ENCODE assay signal across 11 cellular contexts in genomic region chr1:223775054-223775453, GRCh38.
DNase-seq lines count a peak whose midpoint lies in the region; ATAC-seq and TF ChIP-seq lines count a peak whose summit lies in the region.
"Had no signal": no experiment of that assay in that cellular context is flagged by ENCODE, and none has a peak within 500 bp of the region (broad histone marks: within the 10 kb centered on the region; RNA-seq: fewer than 3 reads in every experiment).

No MANE protein-coding gene starts in this region.

- TF ChIP-seq CTCF in fibroblast of pulmonary artery (IDR thresholded peaks at IDR 0.05; ENCODE audit: low read length, missing control alignments), result no peak

- no peaks in the 10 kb centered on the region for H3K9me3 Mint-ChIP-seq in activated CD4-positive, alpha-beta T cell treated with anti-CD3 and anti-CD28 coated beads for 36 hours (ENCODE audit: low read depth)
- H3K9me3 Mint-ChIP-seq in activated naive CD8-positive, alpha-beta T cell (ENCODE audit: low read depth), result no peaks in the 10 kb centered on the region
- no peaks in the 10 kb centered on the region for H3K9me3 Mint-ChIP-seq in stimulated activated memory B cell treated with anti-CD40 and anti-IgM and Interleukin-4, amounts not matched to agents 10 μg/mL and 1 μg/mL and 100 μg/mL, for 72 hours
- H3K9me3 Mint-ChIP-seq: activated naive CD4-positive, alpha-beta T cell treated with anti-CD3 and anti-CD28 coated beads, Interleukin-2, amount 50 U/mL, for 72 hours had no signal

- H3K27me3 Mint-ChIP-seq in activated CD4-positive, alpha-beta T cell treated with anti-CD3 and anti-CD28 coated beads for 36 hours, result no peaks in the 10 kb centered on the region
- no peaks in the 10 kb centered on the region for H3K27me3 Mint-ChIP-seq in activated naive CD8-positive, alpha-beta T cell
- no peaks in the 10 kb centered on the region for H3K27me3 Mint-ChIP-seq in stimulated activated memory B cell treated with anti-CD40 and anti-IgM and Interleukin-4, amounts not matched to agents 10 μg/mL and 1 μg/mL and 100 μg/mL, for 72 hours

- H3K36me3 Mint-ChIP-seq in activated CD4-positive, alpha-beta T cell treated with anti-CD3 and anti-CD28 coated beads for 36 hours (ENCODE audit: low read depth), result peaks cover 60% of the 10 kb centered on the region
- peaks cover 21% of the 10 kb centered on the region for H3K36me3 Mint-ChIP-seq in activated naive CD8-positive, alpha-beta T cell
- peaks cover 65% of the 10 kb centered on the region for H3K36me3 Mint-ChIP-seq in stimulated activated memory B cell treated with anti-CD40 and anti-IgM and Interleukin-4, amounts not matched to agents 10 μg/mL and 1 μg/mL and 100 μg/mL, for 72 hours

- peak overlapping the region; percentile 20 for H3K27ac Mint-ChIP-seq in activated CD4-positive, alpha-beta T cell treated with anti-CD3 and anti-CD28 coated beads for 36 hours
- H3K27ac Mint-ChIP-seq in activated naive CD8-positive, alpha-beta T cell, result peak overlapping the region; percentile 87
- peak overlapping the region; percentile 64 for H3K27ac Mint-ChIP-seq in stimulated activated memory B cell treated with anti-CD40 and anti-IgM and Interleukin-4, amounts not matched to agents 10 μg/mL and 1 μg/mL and 100 μg/mL, for 72 hours

- H3K4me3 ChIP-seq in fibroblast of pulmonary artery (replicated peaks; ENCODE audit: low read depth, low read length), result no peak overlapping the region

- CTCF ChIA-PET in activated CD4-positive, alpha-beta T cell treated with anti-CD3 and anti-CD28 coated beads for 36 hours (lab: Charles Lee), result interaction anchor here (1.0 to 2.3 kb wide), 4 partner anchors 9 to 57 kb away, joined by 3 to 9 read pairs (median 4); no protein-coding TSS in a partner anchor

- DNase-seq in activated CD4-positive, alpha-beta T cell treated with anti-CD3 and anti-CD28 coated beads for 36 hours, result no peak
- DNase-seq in activated CD4-positive, alpha-beta T cell treated with anti-CD3 and anti-CD28 coated beads for 4 hours, result no peak
- DNase-seq in fibroblast of pulmonary artery (ENCODE audit: low read depth), result peak; percentile 75
- no peak for DNase-seq in effector CD8-positive, alpha-beta T cell (lab: John Stamatoyannopoulos, UW)
- DNase-seq: 8988T; activated CD4-positive, alpha-beta T cell treated with anti-CD3 and anti-CD28 coated beads, Interleukin-2, amount 50 U/mL, for 48 hours had no signal

- POLR2A ChIA-PET in activated CD4-positive, alpha-beta T cell treated with anti-CD3 and anti-CD28 coated beads for 36 hours (lab: Charles Lee), result interaction anchor here (0.9 kb wide), 1 partner anchor 26 kb away, joined by 3 read pairs; no protein-coding TSS in a partner anchor

- H3K4me1 Mint-ChIP-seq in activated CD4-positive, alpha-beta T cell treated with anti-CD3 and anti-CD28 coated beads for 36 hours, result peaks cover 46% of the 10 kb centered on the region
- peaks cover 27% of the 10 kb centered on the region for H3K4me1 Mint-ChIP-seq in activated naive CD8-positive, alpha-beta T cell (ENCODE audit: low read depth)
- H3K4me1 Mint-ChIP-seq in stimulated activated memory B cell treated with anti-CD40 and anti-IgM and Interleukin-4, amounts not matched to agents 10 μg/mL and 1 μg/mL and 100 μg/mL, for 72 hours, result peaks cover 32% of the 10 kb centered on the region

- ATAC-seq in activated CD4-positive, alpha-beta T cell treated with anti-CD3 and anti-CD28 coated beads for 36 hours, result no peak
- no peak for ATAC-seq in stimulated activated memory B cell treated with anti-CD40 and anti-IgM and Interleukin-4, amounts not matched to agents 10 μg/mL and 1 μg/mL and 100 μg/mL, for 72 hours
- ATAC-seq in GM19035 (IDR thresholded peaks at IDR 0.05; ENCODE audit: unreplicated experiment), result no peak
- no peak for ATAC-seq in GM18861 (IDR thresholded peaks at IDR 0.05; ENCODE audit: unreplicated experiment)

- intact Hi-C loops in activated CD4-positive, alpha-beta T cell treated with anti-CD3 and anti-CD28 coated beads for 36 hours (cut with DNase I, micrococcal nuclease), result no loop called here

- H3K4me3 Mint-ChIP-seq in activated CD4-positive, alpha-beta T cell treated with anti-CD3 and anti-CD28 coated beads for 36 hours, result no peak overlapping the region
- no peak overlapping the region for H3K4me3 Mint-ChIP-seq in activated naive CD8-positive, alpha-beta T cell
- no peak overlapping the region for H3K4me3 Mint-ChIP-seq in stimulated activated memory B cell treated with anti-CD40 and anti-IgM and Interleukin-4, amounts not matched to agents 10 μg/mL and 1 μg/mL and 100 μg/mL, for 72 hours

Comparison
In these comparisons a context has a peak if more than half of its experiments do, and no peak if none do; other contexts are left out.
1. H3K27ac Mint-ChIP-seq: peak in every context shown above with its lines; median percentile 87 in activated naive CD8-positive, alpha-beta T cell; 64 in stimulated activated memory B cell treated with anti-CD40 and anti-IgM and Interleukin-4, amounts not matched to agents 10 μg/mL and 1 μg/mL and 100 μg/mL, for 72 hours; 20 in activated CD4-positive, alpha-beta T cell treated with anti-CD3 and anti-CD28 coated beads for 36 hours.